Comparison of ENCODE assay signal across 8 cellular contexts in the genomic region with DNA sequence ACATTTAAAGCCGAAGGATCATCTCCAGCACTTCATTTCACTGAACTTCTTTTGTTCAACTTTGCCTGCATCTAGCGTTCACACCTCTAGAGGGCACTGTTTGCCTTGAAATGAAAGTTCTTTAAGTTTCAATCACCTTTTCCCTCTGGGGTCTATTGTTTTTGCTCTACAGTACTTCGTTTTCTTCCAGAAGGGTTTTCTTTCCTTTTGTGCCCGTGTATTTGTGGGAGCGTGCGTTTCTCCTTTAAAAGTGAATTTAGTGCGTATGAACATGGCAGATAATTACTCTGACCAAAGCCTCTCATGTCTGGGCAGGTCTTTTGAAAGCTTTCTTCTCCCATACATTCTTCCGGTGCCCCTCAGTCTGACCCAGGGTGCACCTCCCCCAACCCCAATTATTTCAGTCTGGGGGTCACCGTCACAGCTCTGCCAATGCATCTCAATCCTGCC.
DNase-seq lines count a peak whose midpoint lies in the region; ATAC-seq and TF ChIP-seq lines count a peak whose summit lies in the region.

No MANE protein-coding gene starts in this region.

- no peak overlapping the region for H3K27ac Mint-ChIP-seq in Caco-2 (ENCODE audit: unreplicated experiment)
- H3K27ac Mint-ChIP-seq in H9, result peak overlapping the region in 1 of 3 experiments; percentile 13; a peak in 2 of 7 replicates
- no peak overlapping the region for H3K27ac Mint-ChIP-seq in activated CD4-positive, alpha-beta memory T cell treated with anti-CD3 and anti-CD28 coated beads for 36 hours
- H3K27ac Mint-ChIP-seq in glutamatergic neuron (ENCODE audit: unreplicated experiment), result no peak overlapping the region

- no peak overlapping the region for H2BK5ac ChIP-seq in H9 (ENCODE audit: insufficient read length, low read length)

- H3K18ac ChIP-seq in H9 (ENCODE audit: insufficient read length, low read depth, low read length), result no peak overlapping the region

- H3K36me3 Mint-ChIP-seq in Caco-2 (ENCODE audit: insufficient read depth, unreplicated experiment) (no peaks in the 10 kb centered on the region), H9 (ENCODE audit: insufficient read depth in 1 of 3, low read depth in 3 of 3) (no peaks in the 10 kb centered on the region), glutamatergic neuron (ENCODE audit: unreplicated experiment) (no peaks in the 10 kb centered on the region)
- H3K36me3 Mint-ChIP-seq in activated CD4-positive, alpha-beta memory T cell treated with anti-CD3 and anti-CD28 coated beads for 36 hours, result no peaks in the 10 kb centered on the region

- H4K20me1 ChIP-seq in H9 (ENCODE audit: control insufficient read depth, insufficient read depth, insufficient read length), result no peaks in the 10 kb centered on the region

- no peak overlapping the region for H3K4me2 ChIP-seq in H9 (ENCODE audit: insufficient read depth, insufficient read length, low read length)

- intact Hi-C loops in Caco-2 (cut with micrococcal nuclease; ENCODE audit: unreplicated experiment), result loop anchor here (1.0 to 5.0 kb wide), 5 partner anchors 49 to 1663 kb away; no protein-coding TSS in a partner anchor
- intact Hi-C loops in activated CD4-positive, alpha-beta memory T cell treated with anti-CD3 and anti-CD28 coated beads for 36 hours (cut with micrococcal nuclease), result loop anchor here (1.0 kb wide), 1 partner anchor 1377 kb away; no protein-coding TSS in a partner anchor

- no peak overlapping the region for H4K8ac ChIP-seq in H9 (replicated peaks; ENCODE audit: insufficient read length, low read depth, low read length)

- H2BK120ac ChIP-seq in H9 (ENCODE audit: low read depth, low read length, poor library complexity, severe bottlenecking), result no peak overlapping the region

- H3K9me3 ChIP-seq in Caco-2 (no peaks in the 10 kb centered on the region), H9 (ENCODE audit: control insufficient read depth, low read depth, low read length) (no peaks in the 10 kb centered on the region)

- no peaks in the 10 kb centered on the region for H3K79me2 ChIP-seq in H9 (ENCODE audit: insufficient read depth, low read length)

- H3T11ph ChIP-seq in H9 (ENCODE audit: low read length), result no peak overlapping the region

- H4K5ac ChIP-seq in H9 (ENCODE audit: insufficient read length, low read depth, low read length), result no peak overlapping the region

- H3K4me1 ChIP-seq in Caco-2 (no peaks in the 10 kb centered on the region), H9 (ENCODE audit: insufficient read depth, low read length) (peaks cover 2% of the 10 kb centered on the region; the same call in 1 of the 2 replicates)

- H2BK15ac ChIP-seq in H9 (ENCODE audit: low read depth, low read length), result no peak overlapping the region

- H4K91ac ChIP-seq in H9 (ENCODE audit: insufficient read length, low read depth, low read length), result no peak overlapping the region

- peak; percentile 51 to 62 for DNase-seq in Caco-2
- peak; percentile 65 for DNase-seq in H9
- peak; percentile 39 for DNase-seq in NCI-H2196 treated with DMSO at 0.1 percent for 48 hours (lab: John Stamatoyannopoulos, UW; ENCODE audit: unreplicated experiment)
- DNase-seq in activated CD4-positive, alpha-beta memory T cell treated with anti-CD3 and anti-CD28 coated beads for 36 hours, result peak; percentile 32
- peak; percentile 72 for DNase-seq in glutamatergic neuron
- DNase-seq in retina, result peak; percentile 79
- no peak for DNase-seq in mesenteric fat pad (ENCODE audit: low spot score)

- POLR2A ChIA-PET in Caco-2 (lab: Charles Lee), result no interaction called here
- POLR2A ChIA-PET in activated CD4-positive, alpha-beta memory T cell treated with anti-CD3 and anti-CD28 coated beads for 36 hours (lab: Charles Lee), result no interaction called here

- no peak overlapping the region for H2BK12ac ChIP-seq in H9 (ENCODE audit: insufficient read length, low read depth, low read length)

- H3K9ac ChIP-seq in H9 (ENCODE audit: extremely low read depth, insufficient read length, low read length), result no peak overlapping the region

- no peak overlapping the region for H2BK20ac ChIP-seq in H9 (ENCODE audit: low read depth, low read length, poor library complexity, severe bottlenecking)

- CTCF ChIA-PET in Caco-2 (lab: Charles Lee), result no interaction called here
- CTCF ChIA-PET in activated CD4-positive, alpha-beta memory T cell treated with anti-CD3 and anti-CD28 coated beads for 36 hours (lab: Charles Lee), result no interaction called here

- TF ChIP-seq CTCF in Caco-2 (IDR thresholded peaks at IDR 0.05; ENCODE audit: insufficient read depth in 1 of 2, low read depth in 1 of 2, low read length in 1 of 2, severe bottlenecking in 1 of 2, unreplicated experiment in 1 of 2) (peak; percentile 77 to 82), H9 (conservative IDR thresholded peaks at IDR 0.05) (peak; percentile 93), glutamatergic neuron (IDR thresholded peaks at IDR 0.05; ENCODE audit: partially characterized antibody, unreplicated experiment) (peak; percentile 93)

- no peak overlapping the region for H3K14ac ChIP-seq in H9 (ENCODE audit: insufficient read depth, low read length)

- H3K27me3 Mint-ChIP-seq in Caco-2 (ENCODE audit: insufficient read depth, unreplicated experiment), result peaks cover 4% of the 10 kb centered on the region
- peaks cover 14% of the 10 kb centered on the region for H3K27me3 Mint-ChIP-seq in H9 (ENCODE audit: low read depth)
- H3K27me3 Mint-ChIP-seq in activated CD4-positive, alpha-beta memory T cell treated with anti-CD3 and anti-CD28 coated beads for 36 hours, result peaks cover 9% of the 10 kb centered on the region
- peaks cover 3% of the 10 kb centered on the region for H3K27me3 Mint-ChIP-seq in glutamatergic neuron (ENCODE audit: unreplicated experiment)

- no peaks in the 10 kb centered on the region for H3K9me3 Mint-ChIP-seq in Caco-2 (ENCODE audit: unreplicated experiment)
- peaks cover 0 to 2% of the 10 kb centered on the region in 2 experiments; a peak in 1 of 5 replicates for H3K9me3 Mint-ChIP-seq in H9
- H3K9me3 Mint-ChIP-seq in activated CD4-positive, alpha-beta memory T cell treated with anti-CD3 and anti-CD28 coated beads for 36 hours, result no peaks in the 10 kb centered on the region
- H3K9me3 Mint-ChIP-seq in glutamatergic neuron (ENCODE audit: unreplicated experiment), result no peaks in the 10 kb centered on the region

- no peaks in the 10 kb centered on the region for H3K27me3 ChIP-seq in Caco-2 (replicated peaks; ENCODE audit: control insufficient read depth, insufficient read depth, low read length)
- H3K27me3 ChIP-seq in H9 (ENCODE audit: insufficient read depth, low read length), result no peaks in the 10 kb centered on the region; the same call in 1 of the 2 replicates

- no CpG with 5 or more reads among the region's 9 CpGs for WGBS in H9 (ENCODE audit: extremely low coverage, insufficient read length, low lambda C conversion rate)

- H3K23ac ChIP-seq in H9 (ENCODE audit: insufficient read length, low read depth, low read length), result no peak overlapping the region

- H3K4me3 ChIP-seq in Caco-2 (ENCODE audit: low read depth, low read length), result no peak overlapping the region

- H2AK5ac ChIP-seq in H9 (ENCODE audit: insufficient read length, low read length), result no peak overlapping the region

- no peak overlapping the region for H3K27ac ChIP-seq in H9 (ENCODE audit: insufficient read length, low read depth, low read length)

- H3K4ac ChIP-seq in H9 (ENCODE audit: low read depth, low read length), result no peak overlapping the region

- H3K79me1 ChIP-seq in H9 (ENCODE audit: insufficient read depth, low read depth, low read length, poor library complexity, severe bottlenecking), result no peaks in the 10 kb centered on the region

- no peaks in the 10 kb centered on the region for H3K23me2 ChIP-seq in H9 (ENCODE audit: insufficient read length, low read depth, low read length, poor library complexity, severe bottlenecking)

- H3K36me3 ChIP-seq in Caco-2 (ENCODE audit: control insufficient read depth, insufficient read depth, low read length), result no peaks in the 10 kb centered on the region

- H3K4me1 Mint-ChIP-seq in Caco-2 (ENCODE audit: low read depth, unreplicated experiment) (no peaks in the 10 kb centered on the region), H9 (peaks cover 13 to 31% of the 10 kb centered on the region in 2 experiments), glutamatergic neuron (ENCODE audit: low read depth, unreplicated experiment) (peaks cover 3% of the 10 kb centered on the region)
- H3K4me1 Mint-ChIP-seq in activated CD4-positive, alpha-beta memory T cell treated with anti-CD3 and anti-CD28 coated beads for 36 hours (ENCODE audit: low read depth), result peaks cover 8% of the 10 kb centered on the region

- peak overlapping the region; percentile 91 for H2AFZ ChIP-seq in H9 (ENCODE audit: low read length)

- H3K4me3 Mint-ChIP-seq in Caco-2 (ENCODE audit: unreplicated experiment) (no peak overlapping the region), H9 (peak overlapping the region in 1 of 2 experiments; percentile 11; a peak in 1 of 5 replicates), glutamatergic neuron (ENCODE audit: unreplicated experiment) (no peak overlapping the region)
- no peak overlapping the region for H3K4me3 Mint-ChIP-seq in activated CD4-positive, alpha-beta memory T cell treated with anti-CD3 and anti-CD28 coated beads for 36 hours

- no peak overlapping the region for H3K56ac ChIP-seq in H9 (ENCODE audit: insufficient read length, low read depth, low read length)

- no TSS peak for BruUV-seq in Caco-2 (replicated peaks; lab: Mats Ljungman, UMichigan)

- ATAC-seq in GM21381 (IDR thresholded peaks at IDR 0.05; ENCODE audit: unreplicated experiment), result no peak
